8 cellular contexts compared by ENCODE assay signal in genomic region chr18:22391571-22392359, GRCh38. TPM values are rescaled to one million over a fixed set of nuclear protein-coding genes. Genes with fewer than 3 reads are reported as not detected.
DNase-seq lines count a peak whose midpoint lies in the region; ATAC-seq and TF ChIP-seq lines count a peak whose summit lies in the region.

No MANE protein-coding gene starts in this region.

- DNase-seq in NCI-H146 (lab: John Stamatoyannopoulos, UW) (peak; percentile 11), NCI-H146 treated with DMSO at 0.1 percent for 48 hours (lab: John Stamatoyannopoulos, UW; ENCODE audit: unreplicated experiment) (no peak), T-cell (peak in 32 of 34 experiments; percentile 18 to 79 (median 46)), fibroblast of mammary gland (ENCODE audit: low read depth) (peak; percentile 95), spleen (no peak)
- DNase-seq in stimulated activated CD8-positive, alpha-beta memory T cell treated with anti-CD3 and anti-CD28 coated beads, Interleukin-2, amount 100 ng/mL, for 48 hours (ENCODE audit: low read depth in 2 of 2): peak; percentile 23 to 24
- no peak for DNase-seq in effector CD8-positive, alpha-beta T cell (lab: John Stamatoyannopoulos, UW)

- peaks cover 0 to 2% (median 0%) of the 10 kb centered on the region in 8 donors for H3K9me3 ChIP-seq in spleen

- peaks cover 0 to 5% (median 4%) of the 10 kb centered on the region in 3 donors for H3K9me3 Mint-ChIP-seq in T-cell

- WGBS in spleen, 5 donors: 43 to 66% (median 51%) methylated on average over 5 of the region's 5 CpGs

- intact Hi-C loops in spleen (cut with DNase I; ENCODE audit: low total_unique reads): no loop called here

- H3K27me3 Mint-ChIP-seq in T-cell: no peaks in the 10 kb centered on the region

- peaks cover 0 to 11% (median 7%) of the 10 kb centered on the region in 3 donors for H3K4me1 Mint-ChIP-seq in T-cell

- ATAC-seq in T-cell (replicated peaks in 1 of 4): peak; percentile 27 to 73 (median 56)
- no peak for ATAC-seq in GM18858 (IDR thresholded peaks at IDR 0.05; ENCODE audit: unreplicated experiment)

- no peaks in the 10 kb centered on the region for H3K36me3 Mint-ChIP-seq in T-cell

- CTCF ChIA-PET in T-cell (lab: Charles Lee): no interaction called here

- POLR2A ChIA-PET in T-cell (lab: Charles Lee): interaction anchor here in 1 of 2 donors (1.5 kb wide), 1 partner anchor 44 kb away, joined by 5 read pairs; no protein-coding TSS in a partner anchor

- no peak overlapping the region for H3K4me3 Mint-ChIP-seq in T-cell

- no peaks in the 10 kb centered on the region for H3K27me3 ChIP-seq in spleen (replicated peaks in 1 of 7)

- H3K4me3 ChIP-seq in fibroblast of mammary gland (ENCODE audit: control insufficient read depth, low read depth, low read length) (no peak overlapping the region), spleen (no peak overlapping the region)

- TF ChIP-seq POLR2A in spleen (IDR thresholded peaks at IDR 0.05): no peak

- no peaks in the 10 kb centered on the region for H3K36me3 ChIP-seq in spleen

- no peak overlapping the region for H3K27ac ChIP-seq in spleen

- no peak for TF ChIP-seq CTCF in fibroblast of mammary gland (conservative IDR thresholded peaks at IDR 0.05; ENCODE audit: control insufficient read depth, insufficient read depth, low read depth, low read length)
- TF ChIP-seq CTCF in spleen (IDR thresholded peaks at IDR 0.05 in 8 of 11, conservative IDR thresholded peaks at IDR 0.05 in 3 of 11): no peak

- no peaks in the 10 kb centered on the region for H3K4me1 ChIP-seq in spleen

- H3K27ac Mint-ChIP-seq in T-cell: no peak overlapping the region

RNA-seq across cellular contexts. Expression of gene CTAGE1, which starts 25.9 kb away (rescaled TPM):
- not detected for total RNA-seq in T-cell
- not detected for total RNA-seq in spleen
- not detected for polyA plus RNA-seq in spleen

Comparison
In these comparisons a context has a peak if more than half of its experiments do, and no peak if none do; other contexts are left out.
1. DNase-seq: peak in NCI-H146 (single experiment), T-cell (32 of 34), fibroblast of mammary gland (single experiment) and stimulated activated CD8-positive, alpha-beta memory T cell treated with anti-CD3 and anti-CD28 coated beads, Interleukin-2, amount 100 ng/mL, for 48 hours (2 of 2); none in NCI-H146 treated with DMSO at 0.1 percent for 48 hours (single experiment), spleen (single experiment) and effector CD8-positive, alpha-beta T cell (single experiment).